Comparison of ENCODE assay signal across 8 cellular contexts in genomic region chr1:152461544-152461943, GRCh38. TPM values are rescaled to one million over a fixed set of nuclear protein-coding genes. Genes with fewer than 3 reads are reported as not detected.
DNase-seq lines count a peak whose midpoint lies in the region; ATAC-seq and TF ChIP-seq lines count a peak whose summit lies in the region.

No MANE protein-coding gene starts in this region.

- DNase-seq in AG04449 (ENCODE audit: low read depth, low spot score) (no peak), GM23338 (ENCODE audit: low spot score) (peak; percentile 84), NOMO-1 (lab: John Stamatoyannopoulos, UW; ENCODE audit: unreplicated experiment in 2 of 2) (peak; percentile 14 to 61), fibroblast of mammary gland (ENCODE audit: low read depth) (peak; percentile 71), osteoblast (ENCODE audit: insufficient read length, low spot score, missing footprints) (peak; percentile 82), NCI-H2029 treated with DMSO at 0.1 percent for 48 hours (lab: John Stamatoyannopoulos, UW) (no peak)
- DNase-seq in activated CD8-positive, alpha-beta memory T cell treated with anti-CD3 and anti-CD28 coated beads, Interleukin-2, amount 50 U/mL, for 24 hours (ENCODE audit: extremely low read depth), result peak; percentile 8

- H3K4me3 Mint-ChIP-seq in GM23338, result no peak overlapping the region

- H3K27ac ChIP-seq in GM23338 (ENCODE audit: low read depth) (no peak overlapping the region), osteoblast (ENCODE audit: low read depth, low read length) (no peak overlapping the region)

- H3K36me3 Mint-ChIP-seq in GM23338 (ENCODE audit: low read depth), result peaks cover 5% of the 10 kb centered on the region; the same call in 2 of the 3 replicates

- TF ChIP-seq CTCF in AG04449 (IDR thresholded peaks at IDR 0.05; ENCODE audit: insufficient read depth, low read length, missing control alignments) (peak; percentile 30), GM23338 (conservative IDR thresholded peaks at IDR 0.05; ENCODE audit: low read depth in 2 of 2) (peak; percentile 73 to 74), fibroblast of mammary gland (conservative IDR thresholded peaks at IDR 0.05; ENCODE audit: control insufficient read depth, insufficient read depth, low read depth, low read length) (peak; percentile 70), osteoblast (IDR thresholded peaks at IDR 0.05; ENCODE audit: extremely low read depth, low read depth, low read length) (peak; percentile 78)

- no peaks in the 10 kb centered on the region for H4K20me1 ChIP-seq in GM23338 (replicated peaks; ENCODE audit: insufficient read depth)
- no peaks in the 10 kb centered on the region for H4K20me1 ChIP-seq in osteoblast (ENCODE audit: insufficient read depth, low read length)

- peaks cover 3% of the 10 kb centered on the region; the same call in 2 of the 3 replicates for H3K4me1 Mint-ChIP-seq in GM23338

- H3K27me3 ChIP-seq in GM23338 (ENCODE audit: insufficient read depth), result no peaks in the 10 kb centered on the region
- H3K27me3 ChIP-seq in osteoblast (ENCODE audit: insufficient read depth, low read length), result no peaks in the 10 kb centered on the region

- 0 out of 2 replicates have a peak, but pooled peaks cover 3% of the 10 kb centered on the region for H3K4me1 ChIP-seq in GM23338 (ENCODE audit: insufficient read depth)
- H3K4me1 ChIP-seq in osteoblast (ENCODE audit: insufficient read depth, low read length), result peaks cover 8% of the 10 kb centered on the region

- 0 out of 2 replicates have a peak, but pooled peaks cover 2% of the 10 kb centered on the region for H3F3A ChIP-seq in GM23338 (replicated peaks; ENCODE audit: low read depth)

- POLR2A ChIA-PET in AG04449 (lab: Yijun Ruan, JAX), result no interaction called here

- CTCF ChIA-PET in AG04449 (lab: Yijun Ruan, JAX), result interaction anchor here (0.7 to 1.0 kb wide), 2 partner anchors 8 to 24 kb away, joined by 3 to 4 read pairs; no protein-coding TSS in a partner anchor

- H3K4me2 ChIP-seq in GM23338 (no peak overlapping the region), osteoblast (ENCODE audit: insufficient read depth, low read length) (no peak overlapping the region)

- H2AFZ ChIP-seq in GM23338 (no peak overlapping the region), osteoblast (ENCODE audit: low read length) (no peak overlapping the region)

- no peaks in the 10 kb centered on the region for H3K9me3 ChIP-seq in osteoblast (ENCODE audit: low read depth, low read length)

- ATAC-seq in GM23338 (peak; percentile 72), HG03342 (IDR thresholded peaks at IDR 0.05; ENCODE audit: unreplicated experiment) (no peak)

- no peaks in the 10 kb centered on the region for H3K36me3 ChIP-seq in GM23338 (ENCODE audit: insufficient read depth)
- H3K36me3 ChIP-seq in osteoblast (ENCODE audit: insufficient read depth, low read length), result no peaks in the 10 kb centered on the region

- peaks cover 13% of the 10 kb centered on the region; the same call in 2 of the 3 replicates for H3K9me3 Mint-ChIP-seq in GM23338

- no peak overlapping the region for H3K27ac Mint-ChIP-seq in GM23338

- H3K27me3 Mint-ChIP-seq in GM23338 (ENCODE audit: insufficient read depth, low read depth, poor library complexity), result no peaks in the 10 kb centered on the region

- H3K79me2 ChIP-seq in GM23338 (replicated peaks; ENCODE audit: insufficient read depth) (no peaks in the 10 kb centered on the region), osteoblast (ENCODE audit: insufficient read depth, low read length) (no peaks in the 10 kb centered on the region)

- H3K4me3 ChIP-seq in AG04449 (ENCODE audit: low read depth, low read length), result no peak overlapping the region
- H3K4me3 ChIP-seq in GM23338, result no peak overlapping the region
- no peak overlapping the region for H3K4me3 ChIP-seq in fibroblast of mammary gland (ENCODE audit: control insufficient read depth, low read depth, low read length)
- no peak overlapping the region for H3K4me3 ChIP-seq in osteoblast (ENCODE audit: insufficient read depth, low read length)

- no peaks in the 10 kb centered on the region for H3K9me2 ChIP-seq in GM23338 (ENCODE audit: insufficient read depth)

TF ChIP-seq in GM23338, 12 proteins besides CTCF, POLR2A, EP300 and RAD21:
- TF ChIP-seq CREB1 (CRISPR knock-in tag; IDR thresholded peaks at IDR 0.05; ENCODE audit: low read depth) (no peak), EZH2phosphoT487 (IDR thresholded peaks at IDR 0.05; ENCODE audit: unreplicated experiment) (no peak), NANOG (IDR thresholded peaks at IDR 0.05; ENCODE audit: borderline replicate concordance) (no peak), EZH2 (IDR thresholded peaks at IDR 0.05; ENCODE audit: low read depth, unreplicated experiment) (no peak)
- TF ChIP-seq, protein P1, sequence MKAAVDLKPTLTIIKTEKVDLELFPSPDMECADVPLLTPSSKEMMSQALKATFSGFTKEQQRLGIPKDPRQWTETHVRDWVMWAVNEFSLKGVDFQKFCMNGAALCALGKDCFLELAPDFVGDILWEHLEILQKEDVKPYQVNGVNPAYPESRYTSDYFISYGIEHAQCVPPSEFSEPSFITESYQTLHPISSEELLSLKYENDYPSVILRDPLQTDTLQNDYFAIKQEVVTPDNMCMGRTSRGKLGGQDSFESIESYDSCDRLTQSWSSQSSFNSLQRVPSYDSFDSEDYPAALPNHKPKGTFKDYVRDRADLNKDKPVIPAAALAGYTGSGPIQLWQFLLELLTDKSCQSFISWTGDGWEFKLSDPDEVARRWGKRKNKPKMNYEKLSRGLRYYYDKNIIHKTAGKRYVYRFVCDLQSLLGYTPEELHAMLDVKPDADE (IDR thresholded peaks at IDR 0.05), result no peak

RNA-seq across cellular contexts. Expression of gene CRNN, which starts 47.5 kb away (rescaled TPM):
- not detected in 2 replicates for total RNA-seq in GM23338 (2014; rRNA removed; shearing (Covaris generic))
- polyA plus RNA-seq in GM23338 (2016; fragmentation: Nextera tagmentation; extraction: Ambion mirVana), result not detected in 2 replicates
- total RNA-seq in osteoblast, result not detected in 2 replicates

RNA-seq across cellular contexts. Expression of gene LCE5A, which starts 49.1 kb away (rescaled TPM):
- not detected in 2 replicates for total RNA-seq in GM23338 (2014; rRNA removed; shearing (Covaris generic))
- polyA plus RNA-seq in GM23338 (2016; fragmentation: Nextera tagmentation; extraction: Ambion mirVana), result not detected in 2 replicates
- total RNA-seq in osteoblast, result not detected in 2 replicates

RNA-seq across cellular contexts. Expression of gene CRCT1, which starts 52.7 kb away (rescaled TPM):
- not detected in 2 replicates for total RNA-seq in GM23338 (2014; rRNA removed; shearing (Covaris generic))
- not detected in 2 replicates for polyA plus RNA-seq in GM23338 (2016; fragmentation: Nextera tagmentation; extraction: Ambion mirVana)
- not detected in 2 replicates for total RNA-seq in osteoblast

Comparison
In these comparisons a context has a peak if more than half of its experiments do, and no peak if none do; other contexts are left out.
1. DNase-seq: peak in GM23338 (single experiment), NOMO-1 (2 of 2), activated CD8-positive, alpha-beta memory T cell treated with anti-CD3 and anti-CD28 coated beads, Interleukin-2, amount 50 U/mL, for 24 hours (single experiment), fibroblast of mammary gland (single experiment) and osteoblast (single experiment); none in AG04449 (single experiment) and NCI-H2029 treated with DMSO at 0.1 percent for 48 hours (single experiment).
2. Peak in every context shown above with its lines, with median percentiles within 50 percentile points of each other: CTCF ChIP-seq.